Comparison of ENCODE assay signal across 17 cellular contexts in genomic region chr1:3744646-3745045, GRCh38. TPM values are rescaled to one million over a fixed set of nuclear protein-coding genes. Genes with fewer than 3 reads are reported as not detected.
DNase-seq lines count a peak whose midpoint lies in the region; ATAC-seq and TF ChIP-seq lines count a peak whose summit lies in the region.
"Had no signal": no experiment of that assay in that cellular context is flagged by ENCODE, and none has a peak within 500 bp of the region (broad histone marks: within the 10 kb centered on the region; RNA-seq: fewer than 3 reads in every experiment).

No MANE protein-coding gene starts in this region.

- no peaks in the 10 kb centered on the region for H3K9me3 Mint-ChIP-seq in chondrocyte (ENCODE audit: low read depth)
- H3K9me3 Mint-ChIP-seq in nephron progenitor cell: no peaks in the 10 kb centered on the region

- no peak for DNase-seq in PC-3
- peak; percentile 76 for DNase-seq in chondrocyte (ENCODE audit: low spot score)
- DNase-seq in nephron progenitor cell: no peak
- DNase-seq in activated naive CD4-positive, alpha-beta T cell treated with Interleukin-2 at 50 U/mL for 16 hours: no peak
- no peak for DNase-seq in H7
- DNase-seq in midbrain (lab: John Stamatoyannopoulos, UW): no peak
- DNase-seq: C1 segment of cervical spinal cord, DMS 273 treated with DMSO at 0.1 percent for 48 hours, NCI-H1048, NCI-H2107, NCI-H226, NCI-H69, SK-N-SH had no signal

- no peaks in the 10 kb centered on the region for H3K9me2 ChIP-seq in PC-3 (replicated peaks; ENCODE audit: low read length)
- H3K9me2 ChIP-seq: SK-N-SH had no signal

- no peak overlapping the region for H3K27ac ChIP-seq in PC-3 (ENCODE audit: low read length)

- peak overlapping the region; percentile 96 for H3K4me2 ChIP-seq in PC-3 (ENCODE audit: low read length)
- H3K4me2 ChIP-seq: SK-N-SH had no signal

- CTCF ChIA-PET in PC-3 (lab: Charles Lee): no interaction called here

- H3K79me2 ChIP-seq in PC-3 (ENCODE audit: low read length): peaks cover 41% of the 10 kb centered on the region

- no peak overlapping the region for H3K9ac ChIP-seq in PC-3 (ENCODE audit: low read length)
- H3K9ac ChIP-seq: SK-N-SH had no signal

- H4K20me1 ChIP-seq in PC-3 (ENCODE audit: low read length): peaks cover 22% of the 10 kb centered on the region; the same call in 1 of the 2 replicates

- intact Hi-C loops in PC-3 (cut with micrococcal nuclease): no loop called here

- H3K9me3 ChIP-seq in PC-3 (ENCODE audit: low read length): no peaks in the 10 kb centered on the region
- H3K9me3 ChIP-seq: HAP-1, SK-N-SH had no signal

- TF ChIP-seq CTCF in PC-3 (conservative IDR thresholded peaks at IDR 0.05; ENCODE audit: low read depth, low read length) (no peak), chondrocyte (IDR thresholded peaks at IDR 0.05) (no peak), nephron progenitor cell (IDR thresholded peaks at IDR 0.05) (no peak)

- H3K27ac Mint-ChIP-seq in chondrocyte (ENCODE audit: unreplicated experiment): no peak overlapping the region
- H3K27ac Mint-ChIP-seq in nephron progenitor cell: no peak overlapping the region

- H3K27me3 ChIP-seq in PC-3 (ENCODE audit: low read length) (0 out of 2 replicates have a peak, but pooled peaks cover 3% of the 10 kb centered on the region), H7 (ENCODE audit: control insufficient read depth, insufficient read depth, low read length) (no peaks in the 10 kb centered on the region; the same call in 1 of the 2 replicates)

- POLR2A ChIA-PET in PC-3 (lab: Charles Lee; ENCODE audit: unreplicated experiment): interaction anchor here (0.5 kb wide), 1 partner anchor 20 kb away, joined by 3 read pairs; no protein-coding TSS in a partner anchor

- H3K27me3 Mint-ChIP-seq in chondrocyte (ENCODE audit: low read depth) (no peaks in the 10 kb centered on the region), nephron progenitor cell (ENCODE audit: low read depth, poor library complexity) (no peaks in the 10 kb centered on the region)

- peaks cover 18% of the 10 kb centered on the region; the same call in 1 of the 2 replicates for H3K36me3 ChIP-seq in PC-3 (ENCODE audit: low read depth, low read length)
- H3K36me3 ChIP-seq in H7 (replicated peaks; ENCODE audit: control insufficient read depth, insufficient read depth, low read length): peaks cover 22% of the 10 kb centered on the region

- peaks cover 3% of the 10 kb centered on the region for H3K36me3 Mint-ChIP-seq in chondrocyte (ENCODE audit: low read depth)
- peaks cover 23% of the 10 kb centered on the region for H3K36me3 Mint-ChIP-seq in nephron progenitor cell (ENCODE audit: low read depth)

- H3K4me3 ChIP-seq in PC-3 (ENCODE audit: low read length): peak overlapping the region; percentile 87; the same call in 1 of the 2 replicates
- H3K4me3 ChIP-seq in H7 (ENCODE audit: insufficient read depth, low read depth, low read length): no peak overlapping the region
- H3K4me3 ChIP-seq: HAP-1 had no signal

- H3K4me1 Mint-ChIP-seq in chondrocyte (ENCODE audit: low read depth) (peaks cover 28% of the 10 kb centered on the region), nephron progenitor cell (peaks cover 29% of the 10 kb centered on the region)

- ATAC-seq in PC-3: no peak
- ATAC-seq in HG02763 (IDR thresholded peaks at IDR 0.05; ENCODE audit: unreplicated experiment): no peak

- H3K4me3 Mint-ChIP-seq in chondrocyte (ENCODE audit: unreplicated experiment) (no peak overlapping the region), nephron progenitor cell (peak overlapping the region; percentile 90)

- no peaks in the 10 kb centered on the region for H3F3A ChIP-seq in PC-3 (ENCODE audit: low read length, unreplicated experiment)

- peaks cover 31% of the 10 kb centered on the region for H3K4me1 ChIP-seq in PC-3 (ENCODE audit: insufficient read depth, low read length)

- no peak overlapping the region for H2AFZ ChIP-seq in PC-3 (ENCODE audit: low read length)

- no TSS peak for BruUV-seq in PC-3 (replicated peaks; lab: Mats Ljungman, UMichigan)

RNA-seq across cellular contexts. Expression of gene CCDC27, which starts 7.6 kb away (rescaled TPM):
- total RNA-seq in PC-3 (2014; rRNA removed): not detected in 2 replicates
- total RNA-seq in chondrocyte: not detected in 3 replicates
- 0.04 and 0.07 TPM in 2 replicates for total RNA-seq in H7 (2014; rRNA removed; shearing (Covaris generic))
- total RNA-seq: Daoy, Right ventricle myocardium superior had no signal

RNA-seq across cellular contexts. Expression of gene SMIM1, which starts 27.9 kb away (rescaled TPM):
- total RNA-seq in PC-3 (2014; rRNA removed) (10.8 and 14.3 TPM in 2 replicates), chondrocyte (0.72 to 1.00 TPM in 2 of 3 replicates, not detected in the other)
- total RNA-seq in H7 (2014; rRNA removed; shearing (Covaris generic)): 5.0 and 6.5 TPM in 2 replicates
- total RNA-seq: Daoy had no signal

RNA-seq across cellular contexts. Expression of gene LRRC47, which starts 51.7 kb away (rescaled TPM):
- 77.4 and 102 TPM in 2 replicates for total RNA-seq in PC-3 (2014; rRNA removed)
- 44.0 to 45.8 TPM (median 45.7 TPM) in 3 replicates for total RNA-seq in chondrocyte
- 113 and 130 TPM in 2 replicates for total RNA-seq in H7 (2014; rRNA removed; shearing (Covaris generic))
